Comparison of ENCODE assay signal across 8 cellular contexts in genomic region chr2:69559696-69560482, GRCh38.
DNase-seq lines count a peak whose midpoint lies in the region; ATAC-seq and TF ChIP-seq lines count a peak whose summit lies in the region.

No MANE protein-coding gene starts in this region.

- no peaks in the 10 kb centered on the region for H3K27me3 ChIP-seq in adrenal gland

- CTCF ChIA-PET in HEK293 (lab: Yijun Ruan, JAX), result interaction anchor here (0.6 to 3.9 kb wide), 14 partner anchors 9 to 234 kb away, joined by 3 to 19 read pairs (median 5); no protein-coding TSS in a partner anchor

- no peak overlapping the region for H3K27ac ChIP-seq in HEK293 (ENCODE audit: extremely low read depth, low read depth, low read length)
- H3K27ac ChIP-seq in adrenal gland, result no peak overlapping the region

- H3K4me3 Mint-ChIP-seq in stimulated activated naive CD8-positive, alpha-beta T cell treated with anti-CD3 and anti-CD28 coated beads, Interleukin-15, amount 100 ng/mL, for 72 hours, result no peak overlapping the region

- H3K27me3 Mint-ChIP-seq in stimulated activated naive CD8-positive, alpha-beta T cell treated with anti-CD3 and anti-CD28 coated beads, Interleukin-15, amount 100 ng/mL, for 72 hours, result no peaks in the 10 kb centered on the region

- POLR2A ChIA-PET in HEK293 (lab: Yijun Ruan, JAX), result no interaction called here

- peak; percentile 51 for DNase-seq in DMS 273 (lab: John Stamatoyannopoulos, UW; ENCODE audit: unreplicated experiment)
- no peak for DNase-seq in DMS 273 treated with DMSO at 0.1 percent for 48 hours (lab: John Stamatoyannopoulos, UW)
- peak; percentile 76 for DNase-seq in NCI-H460 (ENCODE audit: extremely low read depth, low read depth)
- DNase-seq in adrenal gland, result peak in 6 of 7 donors; percentile 34 to 64 (median 50)
- peak; percentile 53 for DNase-seq in iPS DF 4.7 (ENCODE audit: extremely low read depth, low spot score)
- DNase-seq in stimulated activated naive CD8-positive, alpha-beta T cell treated with anti-CD3 and anti-CD28 coated beads, Interleukin-15, amount 100 ng/mL, for 72 hours, result peak in 1 of 2 donors; percentile 23
- DNase-seq in stimulated activated CD4-positive, alpha-beta T cell treated with anti-CD3 and anti-CD28 coated beads, Interleukin-15, amount 100 ng/mL, for 24 hours, result no peak

- H3K36me3 ChIP-seq in HEK293 (ENCODE audit: control insufficient read depth in 2 of 2, insufficient read depth in 1 of 2, low read length in 2 of 2) (peaks cover 0 to 3% of the 10 kb centered on the region in 2 experiments; a peak in 1 of 3 replicates), adrenal gland (replicated peaks in 1 of 2) (no peaks in the 10 kb centered on the region)

- no peak for TF ChIP-seq POLR2A in adrenal gland (IDR thresholded peaks at IDR 0.05)

- 0 out of 2 replicates have a peak, but pooled peaks have one; percentile 22 for TF ChIP-seq CTCF in HEK293 (tag by site-specific recombination; IDR thresholded peaks at IDR 0.05)
- peak; percentile 50 to 89 (median 80) for TF ChIP-seq CTCF in adrenal gland (IDR thresholded peaks at IDR 0.05)

- peak overlapping the region in 1 of 2 donors; percentile 2 for H3K27ac Mint-ChIP-seq in stimulated activated naive CD8-positive, alpha-beta T cell treated with anti-CD3 and anti-CD28 coated beads, Interleukin-15, amount 100 ng/mL, for 72 hours

- peak; percentile 82 for ATAC-seq in stimulated activated naive CD8-positive, alpha-beta T cell treated with anti-CD3 and anti-CD28 coated beads, Interleukin-15, amount 100 ng/mL, for 72 hours

- H3K4me3 ChIP-seq in HEK293 (ENCODE audit: low read depth, low read length), result no peak overlapping the region
- no peak overlapping the region for H3K4me3 ChIP-seq in adrenal gland

- H3K9me3 ChIP-seq in HEK293 (ENCODE audit: control insufficient read depth, insufficient read depth, low read depth, low read length) (no peaks in the 10 kb centered on the region), adrenal gland (replicated peaks in 1 of 3) (no peaks in the 10 kb centered on the region)

- WGBS in adrenal gland, 4 donors, result 66 to 77% (median 73%) methylated on average over 6 of the region's 6 CpGs

- H3K4me1 ChIP-seq in HEK293 (ENCODE audit: control insufficient read depth, insufficient read depth, low read length), result peaks cover 7% of the 10 kb centered on the region; the same call in 1 of the 2 replicates
- peaks cover 0 to 15% of the 10 kb centered on the region in 2 donors for H3K4me1 ChIP-seq in adrenal gland (replicated peaks in 1 of 2)

- no peaks in the 10 kb centered on the region for H3K9me3 Mint-ChIP-seq in stimulated activated naive CD8-positive, alpha-beta T cell treated with anti-CD3 and anti-CD28 coated beads, Interleukin-15, amount 100 ng/mL, for 72 hours

- H3K4me1 Mint-ChIP-seq in stimulated activated naive CD8-positive, alpha-beta T cell treated with anti-CD3 and anti-CD28 coated beads, Interleukin-15, amount 100 ng/mL, for 72 hours, result peaks cover 92% of the 10 kb centered on the region

- intact Hi-C loops in adrenal gland (cut with DNase I), result loop anchor here (5.0 to 10.0 kb wide), 3 partner anchors 85 to 255 kb away; partner anchors contain the start of gene AAK1 (in 1 of the 2)

TF ChIP-seq in HEK293, 187 proteins besides CTCF, POLR2A, EP300 and RAD21:
- no peak for TF ChIP-seq ZSCAN23 (tag by site-specific recombination; IDR thresholded peaks at IDR 0.05)
- peak; percentile 79 for TF ChIP-seq ZNF654 (tag by site-specific recombination; IDR thresholded peaks at IDR 0.05; ENCODE audit: low read depth)
TF ChIP-seq in HEK293: peak in this region for 1.

Comparison
In these comparisons a context has a peak if more than half of its experiments do, and no peak if none do; other contexts are left out.
1. DNase-seq: peak in DMS 273 (single experiment), NCI-H460 (single experiment), adrenal gland (6 of 7) and iPS DF 4.7 (single experiment); none in DMS 273 treated with DMSO at 0.1 percent for 48 hours (single experiment) and stimulated activated CD4-positive, alpha-beta T cell treated with anti-CD3 and anti-CD28 coated beads, Interleukin-15, amount 100 ng/mL, for 24 hours (single experiment).